ENCODE assay signal across 19 cellular contexts in the genomic region with DNA sequence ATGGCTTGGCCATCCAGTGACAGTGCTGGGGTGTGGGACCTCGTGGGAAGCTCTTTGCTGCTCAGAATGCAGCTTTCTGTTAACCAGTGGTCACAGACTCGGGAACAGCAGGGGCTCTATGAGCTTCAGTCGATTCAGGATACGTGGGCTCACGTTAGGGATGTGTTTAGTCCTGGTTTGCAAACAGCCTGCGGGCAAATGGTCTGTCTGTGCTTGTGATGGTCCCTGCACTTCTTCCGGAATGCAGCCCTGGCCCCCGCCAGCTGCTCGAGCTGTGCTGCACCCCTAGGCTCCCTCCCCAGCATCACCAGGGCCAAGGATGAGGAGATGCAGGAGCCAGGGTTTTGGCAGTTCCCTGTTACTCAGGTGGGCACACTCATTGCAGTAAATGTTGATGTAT.
DNase-seq lines count a peak whose midpoint lies in the region; ATAC-seq, FAIRE-seq and TF ChIP-seq lines count a peak whose summit lies in the region.
"Had no signal": no experiment of that assay in that cellular context is flagged by ENCODE, and none has a peak within 500 bp of the region (broad histone marks: within the 10 kb centered on the region; RNA-seq: fewer than 3 reads in every experiment).

No MANE protein-coding gene starts in this region.

- H3K9me3 ChIP-seq in kidney (ENCODE audit: control insufficient read depth in 1 of 2, low read length in 2 of 2), result no peaks in the 10 kb centered on the region
- H3K9me3 ChIP-seq in aorta (ENCODE audit: control insufficient read depth, low read length), result no peaks in the 10 kb centered on the region
- H3K9me3 ChIP-seq: colonic mucosa, heart left ventricle, Peyer's patch, testis had no signal

- no peak overlapping the region for H3K9ac ChIP-seq in kidney (ENCODE audit: low read length in 2 of 2)

- FAIRE-seq in kidney (lab: Jason Lieb, UNC), result no peak
- FAIRE-seq: endometrium had no signal

- H3K4me1 ChIP-seq in kidney (ENCODE audit: control insufficient read depth in 1 of 2, insufficient read depth in 1 of 2, low read depth in 1 of 2, low read length in 2 of 2), result no peaks in the 10 kb centered on the region
- no peaks in the 10 kb centered on the region for H3K4me1 ChIP-seq in aorta (ENCODE audit: control insufficient read depth in 1 of 2, insufficient read depth in 2 of 2, low read length in 2 of 2)
- H3K4me1 ChIP-seq: colonic mucosa, Peyer's patch, testis had no signal

- H3K27me3 Mint-ChIP-seq in activated naive CD4-positive, alpha-beta T cell treated with anti-CD3 and anti-CD28 coated beads, Interleukin-2, amount 10 ng/mL, durations not matched to agents 7 days and 5 days, result no peaks in the 10 kb centered on the region
- no peaks in the 10 kb centered on the region for H3K27me3 Mint-ChIP-seq in WTC11 (ENCODE audit: low read depth)
- H3K27me3 Mint-ChIP-seq: brain had no signal

- 90 to 92% methylated on average over 9 of the region's 9 CpGs for whole genome bisulfite sequencing in aorta, 2 donors

- no peaks in the 10 kb centered on the region for H3K27me3 ChIP-seq in aorta (ENCODE audit: control insufficient read depth in 1 of 2, insufficient read depth in 2 of 2, low read length in 1 of 2)
- H3K27me3 ChIP-seq: colonic mucosa, heart left ventricle, Peyer's patch, testis had no signal

- H3K4me3 ChIP-seq in kidney (ENCODE audit: low read length in 2 of 2) (no peak overlapping the region), aorta (ENCODE audit: low read length in 2 of 2) (no peak overlapping the region)
- H3K4me3 ChIP-seq: colonic mucosa, heart left ventricle, Peyer's patch, SK-N-MC, testis had no signal

- intact Hi-C loops in kidney (cut with DNase I), result no loop called here
- intact Hi-C loops in aorta (cut with DNase I), result no loop called here

- peaks cover 4% of the 10 kb centered on the region in 2 donors for H3K36me3 ChIP-seq in kidney (ENCODE audit: control insufficient read depth in 1 of 2, insufficient read depth in 2 of 2, low read length in 2 of 2)
- peaks cover 0 to 3% of the 10 kb centered on the region in 2 donors for H3K36me3 ChIP-seq in aorta (ENCODE audit: control insufficient read depth in 1 of 2, insufficient read depth in 2 of 2, low read length in 1 of 2)
- H3K36me3 ChIP-seq: colonic mucosa had no signal

- peaks cover 88% of the 10 kb centered on the region for H3K4me1 Mint-ChIP-seq in activated naive CD4-positive, alpha-beta T cell treated with anti-CD3 and anti-CD28 coated beads, Interleukin-2, amount 10 ng/mL, durations not matched to agents 7 days and 5 days
- peaks cover 12% of the 10 kb centered on the region for H3K4me1 Mint-ChIP-seq in WTC11

- peaks cover 74% of the 10 kb centered on the region for H3K36me3 Mint-ChIP-seq in activated naive CD4-positive, alpha-beta T cell treated with anti-CD3 and anti-CD28 coated beads, Interleukin-2, amount 10 ng/mL, durations not matched to agents 7 days and 5 days
- H3K36me3 Mint-ChIP-seq in WTC11, result no peaks in the 10 kb centered on the region; the same call in 1 of the 2 replicates

- CTCF ChIA-PET in activated naive CD4-positive, alpha-beta T cell treated with anti-CD3 and anti-CD28 coated beads, Interleukin-2, amount 10 ng/mL, durations not matched to agents 7 days and 5 days (lab: Charles Lee), result interaction anchor here (0.7 to 1.1 kb wide), 3 partner anchors 11 to 80 kb away, joined by 3 read pairs; no protein-coding TSS in a partner anchor
- CTCF ChIA-PET in WTC11 (lab: Charles Lee), result interaction anchor here (1.3 to 1.9 kb wide), 2 partner anchors 9 to 80 kb away, joined by 5 read pairs; no protein-coding TSS in a partner anchor

- H3K4me3 Mint-ChIP-seq in activated naive CD4-positive, alpha-beta T cell treated with anti-CD3 and anti-CD28 coated beads, Interleukin-2, amount 10 ng/mL, durations not matched to agents 7 days and 5 days, result no peak overlapping the region
- H3K4me3 Mint-ChIP-seq in WTC11, result no peak overlapping the region
- H3K4me3 Mint-ChIP-seq: brain had no signal

- peak; percentile 3 for DNase-seq in activated naive CD4-positive, alpha-beta T cell treated with anti-CD3 and anti-CD28 coated beads, Interleukin-2, amount 10 ng/mL, durations not matched to agents 7 days and 5 days
- no peak for DNase-seq in activated naive CD4-positive, alpha-beta T cell (lab: John Stamatoyannopoulos, UW)
- no peak for DNase-seq in WTC11 (ENCODE audit: low spot score)
- DNase-seq in kidney, result peak; percentile 33
- peak; percentile 16 to 19 for DNase-seq in aorta
- no peak for DNase-seq in DMS79 (lab: John Stamatoyannopoulos, UW)
- DNase-seq in NOMO-1 treated with DMSO at 0.1 percent for 48 hours (lab: John Stamatoyannopoulos, UW; ENCODE audit: unreplicated experiment), result no peak
- DNase-seq: activated gamma-delta T cell treated with Interleukin-2 at 50 U/mL for 16 hours; colonic mucosa; EL; KBM-7; NCI-H187 treated with DMSO at 0.1 percent for 48 hours; stimulated activated CD8-positive, alpha-beta memory T cell treated with anti-CD3 and anti-CD28 coated beads, Interleukin-4, amount 100 ng/mL, for 48 hours; testis had no signal

- ATAC-seq in WTC11 (no peak), aorta (ENCODE audit: low FRiP score) (no peak)
- ATAC-seq: heart left ventricle had no signal

- POLR2A ChIA-PET in WTC11 (lab: Charles Lee), result no interaction called here

- TF ChIP-seq CTCF in WTC11 (IDR thresholded peaks at IDR 0.05), result no peak
- TF ChIP-seq CTCF in kidney (IDR thresholded peaks at IDR 0.05; ENCODE audit: borderline replicate concordance, extremely low read depth, insufficient read depth), result no peak

- H3K27ac Mint-ChIP-seq in activated naive CD4-positive, alpha-beta T cell treated with anti-CD3 and anti-CD28 coated beads, Interleukin-2, amount 10 ng/mL, durations not matched to agents 7 days and 5 days, result peak overlapping the region; percentile 93
- H3K27ac Mint-ChIP-seq in WTC11, result peak overlapping the region; percentile 20; the same call in 1 of the 2 replicates

- peaks cover 2% of the 10 kb centered on the region for H3K9me3 Mint-ChIP-seq in activated naive CD4-positive, alpha-beta T cell treated with anti-CD3 and anti-CD28 coated beads, Interleukin-2, amount 10 ng/mL, durations not matched to agents 7 days and 5 days
- H3K9me3 Mint-ChIP-seq in WTC11, result no peaks in the 10 kb centered on the region

- no peak overlapping the region for H3K27ac ChIP-seq in kidney (ENCODE audit: low read depth in 2 of 2, low read length in 2 of 2)
- no peak overlapping the region for H3K27ac ChIP-seq in aorta (ENCODE audit: low read depth in 1 of 2, low read length in 2 of 2)
- H3K27ac ChIP-seq: colonic mucosa, heart left ventricle, Peyer's patch, SK-N-MC, testis had no signal

TF ChIP-seq in WTC11, 78 proteins besides CTCF, POLR2A, EP300 and RAD21:
- TF ChIP-seq HMGA2 (CRISPR knock-in tag; IDR thresholded peaks at IDR 0.05) (no peak), ELF4 (CRISPR knock-in tag; IDR thresholded peaks at IDR 0.05; ENCODE audit: low read depth) (no peak), GRHL2 (CRISPR knock-in tag; IDR thresholded peaks at IDR 0.05; ENCODE audit: insufficient replicate concordance, severe bottlenecking) (no peak), ZNF263 (CRISPR knock-in tag; IDR thresholded peaks at IDR 0.05; ENCODE audit: low read depth) (no peak), NFATC4 (CRISPR knock-in tag; IDR thresholded peaks at IDR 0.05) (no peak), FOXJ3 (CRISPR knock-in tag; IDR thresholded peaks at IDR 0.05; ENCODE audit: borderline replicate concordance) (no peak), ZNF138 (CRISPR knock-in tag; conservative IDR thresholded peaks at IDR 0.05) (no peak), KAT7 (CRISPR knock-in tag; IDR thresholded peaks at IDR 0.05; ENCODE audit: borderline replicate concordance) (no peak), TP53 (CRISPR knock-in tag; IDR thresholded peaks at IDR 0.05) (no peak), TEAD1 (CRISPR knock-in tag; IDR thresholded peaks at IDR 0.05) (no peak), ZNF317 (CRISPR knock-in tag; IDR thresholded peaks at IDR 0.05; ENCODE audit: borderline replicate concordance, low read depth) (no peak)
- TF ChIP-seq, protein P1, sequence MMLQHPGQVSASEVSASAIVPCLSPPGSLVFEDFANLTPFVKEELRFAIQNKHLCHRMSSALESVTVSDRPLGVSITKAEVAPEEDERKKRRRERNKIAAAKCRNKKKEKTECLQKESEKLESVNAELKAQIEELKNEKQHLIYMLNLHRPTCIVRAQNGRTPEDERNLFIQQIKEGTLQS (CRISPR knock-in tag; conservative IDR thresholded peaks at IDR 0.05), result no peak
- TF ChIP-seq, protein P2, sequence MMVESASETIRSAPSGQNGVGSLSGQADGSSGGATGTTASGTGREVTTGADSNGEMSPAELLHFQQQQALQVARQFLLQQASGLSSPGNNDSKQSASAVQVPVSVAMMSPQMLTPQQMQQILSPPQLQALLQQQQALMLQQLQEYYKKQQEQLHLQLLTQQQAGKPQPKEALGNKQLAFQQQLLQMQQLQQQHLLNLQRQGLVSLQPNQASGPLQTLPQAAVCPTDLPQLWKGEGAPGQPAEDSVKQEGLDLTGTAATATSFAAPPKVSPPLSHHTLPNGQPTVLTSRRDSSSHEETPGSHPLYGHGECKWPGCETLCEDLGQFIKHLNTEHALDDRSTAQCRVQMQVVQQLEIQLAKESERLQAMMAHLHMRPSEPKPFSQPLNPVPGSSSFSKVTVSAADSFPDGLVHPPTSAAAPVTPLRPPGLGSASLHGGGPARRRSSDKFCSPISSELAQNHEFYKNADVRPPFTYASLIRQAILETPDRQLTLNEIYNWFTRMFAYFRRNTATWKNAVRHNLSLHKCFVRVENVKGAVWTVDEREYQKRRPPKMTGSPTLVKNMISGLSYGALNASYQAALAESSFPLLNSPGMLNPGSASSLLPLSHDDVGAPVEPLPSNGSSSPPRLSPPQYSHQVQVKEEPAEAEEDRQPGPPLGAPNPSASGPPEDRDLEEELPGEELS (CRISPR knock-in tag; IDR thresholded peaks at IDR 0.05), result no peak

Comparison
In these comparisons a context has a peak if more than half of its experiments do, and no peak if none do; other contexts are left out.
1. DNase-seq: peak in activated naive CD4-positive, alpha-beta T cell treated with anti-CD3 and anti-CD28 coated beads, Interleukin-2, amount 10 ng/mL, durations not matched to agents 7 days and 5 days (single experiment), kidney (single experiment) and aorta (2 of 2); none in activated naive CD4-positive, alpha-beta T cell (0 of 4), WTC11 (single experiment), DMS79 (single experiment) and NOMO-1 treated with DMSO at 0.1 percent for 48 hours (single experiment).